ENCODE assay signal across 12 cellular contexts in genomic region chr15:77060560-77060959, GRCh38. TPM values are rescaled to one million over a fixed set of nuclear protein-coding genes. Genes with fewer than 3 reads are reported as not detected.
DNase-seq lines count a peak whose midpoint lies in the region; ATAC-seq, FAIRE-seq and TF ChIP-seq lines count a peak whose summit lies in the region.
"Had no signal": no experiment of that assay in that cellular context is flagged by ENCODE, and none has a peak within 500 bp of the region (broad histone marks: within the 10 kb centered on the region; RNA-seq: fewer than 3 reads in every experiment).

No MANE protein-coding gene starts in this region.

- no peak for FAIRE-seq in HepG2 (lab: Jason Lieb, UNC)
- FAIRE-seq: HTR-8/SVneo had no signal

- no peak overlapping the region for H3K4me2 ChIP-seq in HepG2 (ENCODE audit: low read depth, low read length)

- in situ Hi-C loops in HepG2 (cut with HindIII; ENCODE audit: extremely low pct_ligation_motif_present, low pct_unique_long_range_greater_than_20kb): no loop called here

- TF ChIP-seq POLR2A in right lobe of liver (IDR thresholded peaks at IDR 0.05) (no peak), HepG2 (IDR thresholded peaks at IDR 0.05; ENCODE audit: insufficient read depth in 1 of 2, low read depth in 2 of 2, low read length in 2 of 2) (no peak)

- CTCF ChIA-PET in HepG2 (lab: Yijun Ruan, JAX; ENCODE audit: low intra/inter-chr PET ratio, low total read pairs): no interaction called here

- BruUV-seq in HepG2 (replicated peaks; lab: Mats Ljungman, UMichigan): no TSS peak

- TF ChIP-seq CTCF in right lobe of liver (IDR thresholded peaks at IDR 0.05): no peak
- TF ChIP-seq CTCF in HepG2 (CRISPR knock-in tag; IDR thresholded peaks at IDR 0.05): no peak

- peaks cover 0 to 84% (median 18%) of the 10 kb centered on the region in 4 donors for H3K4me1 ChIP-seq in right lobe of liver
- peaks cover 31% of the 10 kb centered on the region for H3K4me1 ChIP-seq in HepG2 (ENCODE audit: insufficient read depth, low read length)
- peaks cover 5% of the 10 kb centered on the region in 2 donors for H3K4me1 ChIP-seq in aorta (ENCODE audit: control insufficient read depth in 1 of 2, insufficient read depth in 2 of 2, low read length in 2 of 2)

- ATAC-seq in right lobe of liver (peak in 2 of 4 donors; percentile 14 to 16), HepG2 (no peak), aorta (ENCODE audit: low FRiP score) (peak; percentile 81)
- ATAC-seq: activated CD8-positive, alpha-beta T cell treated with anti-CD3 and anti-CD28 coated beads, Interleukin-2, amount 10 ng/mL, durations not matched to agents 7 days and 5 days; activated naive CD8-positive, alpha-beta T cell treated with anti-CD3 and anti-CD28 coated beads, Interleukin-2, amount 50 U/mL, for 24 hours; foreskin keratinocyte had no signal

- TF ChIP-seq RAD21 in HepG2 (CRISPR knock-in tag; IDR thresholded peaks at IDR 0.05): no peak

- H3K36me3 ChIP-seq in right lobe of liver (no peaks in the 10 kb centered on the region), HepG2 (replicated peaks in 1 of 2; ENCODE audit: control insufficient read depth in 1 of 2, insufficient read depth in 2 of 2, low read length in 2 of 2) (0 out of 5 replicates have a peak, but pooled peaks cover 0 to 1% of the 10 kb centered on the region in 2 experiments), aorta (ENCODE audit: control insufficient read depth in 1 of 2, insufficient read depth in 2 of 2, low read length in 1 of 2) (no peaks in the 10 kb centered on the region)

- H3K27me3 ChIP-seq in right lobe of liver (no peaks in the 10 kb centered on the region), HepG2 (ENCODE audit: control insufficient read depth in 1 of 2, insufficient read depth in 2 of 2, low read length in 2 of 2) (no peaks in the 10 kb centered on the region), aorta (ENCODE audit: control insufficient read depth in 1 of 2, insufficient read depth in 2 of 2, low read length in 1 of 2) (no peaks in the 10 kb centered on the region)
- H3K27me3 ChIP-seq: foreskin keratinocyte had no signal

- H2AFZ ChIP-seq in HepG2 (ENCODE audit: low read length): no peak overlapping the region

- intact Hi-C loops in right lobe of liver (cut with DNase I): no loop called here
- intact Hi-C loops in HepG2 (cut with micrococcal nuclease; ENCODE audit: unreplicated experiment): no loop called here
- intact Hi-C loops in aorta (cut with DNase I): no loop called here

- POLR2A ChIA-PET in HepG2 (lab: Yijun Ruan, JAX): interaction anchor here (2.3 kb wide), 1 partner anchor 10 kb away, joined by 7 read pairs; the partner anchor contains the start of gene TSPAN3

- H4K20me1 ChIP-seq in HepG2 (ENCODE audit: insufficient read depth, low read length): peaks cover 16% of the 10 kb centered on the region

- H3K9me3 ChIP-seq in right lobe of liver (no peaks in the 10 kb centered on the region), HepG2 (ENCODE audit: low read length) (no peaks in the 10 kb centered on the region), aorta (ENCODE audit: control insufficient read depth, low read length) (no peaks in the 10 kb centered on the region)

- H3K27ac ChIP-seq in right lobe of liver (peak overlapping the region in 2 of 3 donors; percentile 29 to 54), HepG2 (ENCODE audit: extremely low read length, insufficient read depth, low read length) (no peak overlapping the region), aorta (ENCODE audit: low read depth in 1 of 2, low read length in 2 of 2) (no peak overlapping the region)

- no peak for DNase-seq in right lobe of liver
- DNase-seq in HepG2 (ENCODE audit: low spot score): no peak
- DNase-seq in dermis blood vessel endothelial cell: peak; percentile 25
- peak; percentile 38 for DNase-seq in midbrain (lab: John Stamatoyannopoulos, UW)
- no peak for DNase-seq in aorta
- no peak for DNase-seq in activated CD4-positive, alpha-beta T cell treated with anti-CD3 and anti-CD28 coated beads for 4 hours
- DNase-seq in COLO829 (ENCODE audit: low spot score): no peak
- DNase-seq in SK-N-DZ (ENCODE audit: low spot score): no peak
- DNase-seq: activated CD8-positive, alpha-beta T cell treated with anti-CD3 and anti-CD28 coated beads, Interleukin-2, amount 10 ng/mL, durations not matched to agents 7 days and 5 days; activated naive CD8-positive, alpha-beta T cell treated with anti-CD3 and anti-CD28 coated beads, Interleukin-2, amount 50 U/mL, for 24 hours; foreskin keratinocyte had no signal

- TF ChIP-seq EP300 in HepG2 (IDR thresholded peaks at IDR 0.05; ENCODE audit: low read depth in 2 of 2, low read length in 2 of 2): no peak
- TF ChIP-seq EP300 in HepG2 (CRISPR knock-in tag; IDR thresholded peaks at IDR 0.05; ENCODE audit: borderline replicate concordance): no peak

- H3K79me2 ChIP-seq in HepG2 (ENCODE audit: insufficient read depth, low read length): peaks cover 17% of the 10 kb centered on the region

- H3K4me3 ChIP-seq in right lobe of liver: no peak overlapping the region
- no peak overlapping the region for H3K4me3 ChIP-seq in HepG2 (replicated peaks in 1 of 3; ENCODE audit: insufficient read depth in 1 of 3, low read depth in 2 of 3, low read length in 3 of 3)
- no peak overlapping the region for H3K4me3 ChIP-seq in aorta (ENCODE audit: low read length in 2 of 2)

- no peak overlapping the region for H3K9ac ChIP-seq in HepG2 (ENCODE audit: insufficient read depth, low read depth, low read length)

TF ChIP-seq in HepG2, 621 proteins besides CTCF, POLR2A, EP300 and RAD21 (continues in another document):
- TF ChIP-seq ZBTB7B (CRISPR knock-in tag; IDR thresholded peaks at IDR 0.05): no peak
- TF ChIP-seq SOX5 (CRISPR knock-in tag; IDR thresholded peaks at IDR 0.05; ENCODE audit: borderline replicate concordance): no peak
- no peak for TF ChIP-seq ZNF567 (CRISPR knock-in tag; IDR thresholded peaks at IDR 0.05; ENCODE audit: borderline replicate concordance)
- no peak for TF ChIP-seq CREB1 (IDR thresholded peaks at IDR 0.05)
- TF ChIP-seq CREB1 (CRISPR knock-in tag; IDR thresholded peaks at IDR 0.05): no peak
- TF ChIP-seq CENPX (CRISPR knock-in tag; IDR thresholded peaks at IDR 0.05): no peak
- TF ChIP-seq HNRNPLL (IDR thresholded peaks at IDR 0.05; ENCODE audit: low read depth, low read length, poor library complexity, severe bottlenecking): no peak
- no peak for TF ChIP-seq ZNF780A (CRISPR knock-in tag; IDR thresholded peaks at IDR 0.05)
- TF ChIP-seq ZNF7 (CRISPR knock-in tag; IDR thresholded peaks at IDR 0.05): no peak
- no peak for TF ChIP-seq ZNF749 (CRISPR knock-in tag; IDR thresholded peaks at IDR 0.05; ENCODE audit: borderline replicate concordance)
- TF ChIP-seq POGZ (CRISPR knock-in tag; IDR thresholded peaks at IDR 0.05): no peak
- TF ChIP-seq ZNF639 (CRISPR knock-in tag; conservative IDR thresholded peaks at IDR 0.05): no peak
- TF ChIP-seq, protein P1, sequence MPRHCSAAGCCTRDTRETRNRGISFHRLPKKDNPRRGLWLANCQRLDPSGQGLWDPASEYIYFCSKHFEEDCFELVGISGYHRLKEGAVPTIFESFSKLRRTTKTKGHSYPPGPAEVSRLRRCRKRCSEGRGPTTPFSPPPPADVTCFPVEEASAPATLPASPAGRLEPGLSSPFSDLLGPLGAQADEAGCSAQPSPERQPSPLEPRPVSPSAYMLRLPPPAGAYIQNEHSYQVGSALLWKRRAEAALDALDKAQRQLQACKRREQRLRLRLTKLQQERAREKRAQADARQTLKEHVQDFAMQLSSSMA (CRISPR knock-in tag; IDR thresholded peaks at IDR 0.05): no peak
- TF ChIP-seq ZNF83 (CRISPR knock-in tag; IDR thresholded peaks at IDR 0.05; ENCODE audit: borderline replicate concordance): no peak
- no peak for TF ChIP-seq NCOA2 (CRISPR knock-in tag; IDR thresholded peaks at IDR 0.05)

RNA-seq across cellular contexts. Expression of gene TSPAN3, which starts 10.3 kb away (rescaled TPM):
- 100 to 1,000 TPM in 1 of 6 experiments, 10 to 100 TPM in 5; 35.6 to 103 (median 63.2) TPM for total RNA-seq in right lobe of liver
- 102 and 170 TPM in 2 replicates for total RNA-seq in HepG2 (2016; rRNA removed; fragmentation: Illumina TruSeq; extraction: Trizol)
- 51.2 and 62.4 TPM in 2 replicates for total RNA-seq in HepG2 (2016; cell fraction: cytosol; rRNA removed; fragmentation: Illumina TruSeq; extraction: Trizol; ENCODE audit: low read depth)
- total RNA-seq in HepG2 (2016; cell fraction: insoluble cytoplasmic fraction; rRNA removed; fragmentation: Illumina TruSeq; extraction: Trizol): 108 and 171 TPM in 2 replicates
- 109 and 138 TPM in 2 replicates for total RNA-seq in HepG2 (2016; cell fraction: membrane; rRNA removed; fragmentation: Illumina TruSeq; extraction: Trizol)
- 128 and 152 TPM in 2 replicates for total RNA-seq in HepG2 (2016; cell fraction: nucleus; rRNA removed; fragmentation: Illumina TruSeq; extraction: Trizol)
- 155 and 167 TPM in 2 replicates for polyA plus RNA-seq in HepG2 (2011; rRNA removed)
- 231 and 297 TPM in 2 replicates for polyA plus RNA-seq in HepG2 (2011; cell fraction: cytosol; rRNA removed)
- polyA plus RNA-seq in HepG2 (2011; cell fraction: nucleus; rRNA removed): 56.3 and 77.8 TPM in 2 replicates
- 134 and 159 TPM in 2 replicates for polyA plus RNA-seq in HepG2 (2012)
- polyA plus RNA-seq in HepG2 (2016; cell fraction: cytosol; fragmentation: Illumina TruSeq; extraction: Trizol; ENCODE audit: low read depth): 52.0 and 77.5 TPM in 2 replicates
- polyA plus RNA-seq in HepG2 (2016; cell fraction: insoluble cytoplasmic fraction; fragmentation: Illumina TruSeq; extraction: Trizol; ENCODE audit: low read depth): 105 and 130 TPM in 2 replicates
- 93.2 and 115 TPM in 2 replicates for polyA plus RNA-seq in HepG2 (2016; cell fraction: membrane; fragmentation: Illumina TruSeq; extraction: Trizol; ENCODE audit: low read depth)
- 217 and 229 TPM in 2 replicates for polyA plus RNA-seq in HepG2 (2016; cell fraction: nucleus; fragmentation: Illumina TruSeq; extraction: Trizol; ENCODE audit: insufficient read depth, low read depth)
- 238 and 277 TPM in 2 replicates for polyA minus RNA-seq in HepG2 (2011; rRNA and poly(A)+ RNA removed; ENCODE audit: low replicate concordance)
- polyA minus RNA-seq in HepG2 (2011; cell fraction: cytosol; rRNA and poly(A)+ RNA removed): 83.9 and 119 TPM in 2 replicates
- polyA minus RNA-seq in HepG2 (2011; cell fraction: nucleus; rRNA and poly(A)+ RNA removed): 38.1 and 56.6 TPM in 2 replicates
- 242 and 265 TPM in 2 replicates for total RNA-seq in dermis blood vessel endothelial cell
- total RNA-seq in aorta: 100 to 1,000 TPM; 106 to 121 TPM
- polyA plus RNA-seq in aorta: 100 to 1,000 TPM; 107 to 123 TPM
- 484 and 540 TPM in 2 replicates for polyA plus RNA-seq in SK-N-DZ (2014; cell fraction: cytosol; rRNA removed)
- polyA plus RNA-seq in SK-N-DZ (2014; cell fraction: nucleus; rRNA removed): 162 and 186 TPM in 2 replicates

Comparison
In these comparisons a context has a peak if more than half of its experiments do, and no peak if none do; other contexts are left out.
1. H3K27ac ChIP-seq: peak in right lobe of liver (2 of 3); none in HepG2 (single experiment) and aorta (0 of 2).
2. DNase-seq: peak in dermis blood vessel endothelial cell (single experiment) and midbrain (single experiment); none in right lobe of liver (0 of 3), HepG2 (single experiment), aorta (0 of 2), activated CD4-positive, alpha-beta T cell treated with anti-CD3 and anti-CD28 coated beads for 4 hours (0 of 2), COLO829 (single experiment) and SK-N-DZ (single experiment).